9 cellular contexts compared by ENCODE assay signal in genomic region chr19:6531956-6532243, GRCh38. TPM values are rescaled to one million over a fixed set of nuclear protein-coding genes. Genes with fewer than 3 reads are reported as not detected.
DNase-seq lines count a peak whose midpoint lies in the region; ATAC-seq, FAIRE-seq and TF ChIP-seq lines count a peak whose summit lies in the region.
"Had no signal": no experiment of that assay in that cellular context is flagged by ENCODE, and none has a peak within 500 bp of the region (broad histone marks: within the 10 kb centered on the region; RNA-seq: fewer than 3 reads in every experiment).

No MANE protein-coding gene starts in this region.

- TF ChIP-seq CTCF in Peyer's patch (IDR thresholded peaks at IDR 0.05) (no peak), esophagus squamous epithelium (IDR thresholded peaks at IDR 0.05) (no peak), pancreas (IDR thresholded peaks at IDR 0.05) (no peak)

- DNase-seq in T-helper 2 cell treated with Interferon-gamma antibody and Interleukin-4, amounts not matched to agents 5 μg/mL and 100 μg/mL, for 36 hours (ENCODE audit: low spot score): no peak
- no peak for DNase-seq in T-helper 2 cell
- DNase-seq in Peyer's patch: no peak
- no peak for DNase-seq in esophagus squamous epithelium (lab: John Stamatoyannopoulos, UW)
- DNase-seq in NCI-H748 (lab: John Stamatoyannopoulos, UW; ENCODE audit: unreplicated experiment): no peak
- no peak for DNase-seq in pancreas
- DNase-seq: NCI-H2081 had no signal

- H3K4me3 Mint-ChIP-seq in T-helper 2 cell treated with Interferon-gamma antibody and Interleukin-4, amounts not matched to agents 5 μg/mL and 100 μg/mL, for 36 hours: peak overlapping the region; percentile 53

- intact Hi-C loops in esophagus squamous epithelium (cut with DNase I) (no loop called here), pancreas (cut with DNase I) (no loop called here)

- H3K4me3 ChIP-seq in Peyer's patch (peak overlapping the region; percentile 46 to 64 (median 58)), esophagus squamous epithelium (peak overlapping the region; percentile 59 to 76 (median 68)), skin epidermis (peak overlapping the region; percentile 30 to 75 (median 52)), pancreas (no peak overlapping the region)

- H3K27ac ChIP-seq in Peyer's patch: peak overlapping the region in 2 of 4 donors; percentile 74 to 86
- H3K27ac ChIP-seq in esophagus squamous epithelium: no peak overlapping the region
- peak overlapping the region in 3 of 21 experiments; percentile 81 to 90 (median 86) for H3K27ac ChIP-seq in skin epidermis
- no peak overlapping the region for H3K27ac ChIP-seq in pancreas

- H3K36me3 ChIP-seq in Peyer's patch (no peaks in the 10 kb centered on the region), esophagus squamous epithelium (peaks cover 0 to 19% (median 0%) of the 10 kb centered on the region in 3 donors), pancreas (no peaks in the 10 kb centered on the region)

- FAIRE-seq in pancreas (lab: Jason Lieb, UNC): no peak

- peaks cover 41% of the 10 kb centered on the region for H3K27me3 Mint-ChIP-seq in T-helper 2 cell treated with Interferon-gamma antibody and Interleukin-4, amounts not matched to agents 5 μg/mL and 100 μg/mL, for 36 hours (ENCODE audit: low read depth)

- H3K9me3 Mint-ChIP-seq in T-helper 2 cell treated with Interferon-gamma antibody and Interleukin-4, amounts not matched to agents 5 μg/mL and 100 μg/mL, for 36 hours: no peaks in the 10 kb centered on the region

- peaks cover 41% of the 10 kb centered on the region for H3K4me1 Mint-ChIP-seq in T-helper 2 cell treated with Interferon-gamma antibody and Interleukin-4, amounts not matched to agents 5 μg/mL and 100 μg/mL, for 36 hours (ENCODE audit: low read depth)

- peak overlapping the region; percentile 2 for H3K27ac Mint-ChIP-seq in T-helper 2 cell treated with Interferon-gamma antibody and Interleukin-4, amounts not matched to agents 5 μg/mL and 100 μg/mL, for 36 hours

- ATAC-seq in HG03135 (IDR thresholded peaks at IDR 0.05; ENCODE audit: unreplicated experiment) (no peak), pancreas (no peak)

- whole genome bisulfite sequencing in esophagus squamous epithelium, 2 donors: 40 to 51% methylated on average over 5 of the region's 5 CpGs
- WGBS in pancreas, 2 donors: 32 to 54% methylated on average over 5 of the region's 5 CpGs

- no peak for TF ChIP-seq POLR2A in Peyer's patch (IDR thresholded peaks at IDR 0.05)
- TF ChIP-seq POLR2A in esophagus squamous epithelium (IDR thresholded peaks at IDR 0.05): no peak

- peaks cover 6% of the 10 kb centered on the region for H3K36me3 Mint-ChIP-seq in T-helper 2 cell treated with Interferon-gamma antibody and Interleukin-4, amounts not matched to agents 5 μg/mL and 100 μg/mL, for 36 hours (ENCODE audit: low read depth)

- H3K27me3 ChIP-seq in Peyer's patch (peaks cover 0 to 4% of the 10 kb centered on the region in 2 donors), esophagus squamous epithelium (peaks cover 0 to 40% (median 0%) of the 10 kb centered on the region in 4 donors), pancreas (no peaks in the 10 kb centered on the region)

- no peaks in the 10 kb centered on the region for H3K9me3 ChIP-seq in Peyer's patch
- no peaks in the 10 kb centered on the region for H3K9me3 ChIP-seq in esophagus squamous epithelium
- H3K9me3 ChIP-seq in pancreas: no peaks in the 10 kb centered on the region

- H3K4me1 ChIP-seq in Peyer's patch (peaks cover 0 to 26% (median 15%) of the 10 kb centered on the region in 4 donors), esophagus squamous epithelium (peaks cover 18 to 64% (median 23%) of the 10 kb centered on the region in 3 donors), pancreas (peaks cover 0 to 5% (median 0%) of the 10 kb centered on the region in 3 donors)

RNA-seq across cellular contexts. Expression of gene TNFSF9, which starts 1.1 kb away (rescaled TPM):
- total RNA-seq in Peyer's patch (under 1 TPM in 2 of 4 donors, not detected in 2; 0.53 to 0.95 TPM), esophagus squamous epithelium (10 to 100 TPM in 3 of 4 donors, 1 to 10 TPM in 1; 6.3 to 21.6 (median 17.8) TPM), pancreas (1 to 10 TPM in 1 of 6 donors, under 1 TPM in 3, not detected in 2; 0.12 to 1.1 (median 0.20) TPM)
- polyA plus RNA-seq in pancreas: not detected

RNA-seq across cellular contexts. Expression of gene TUBB4A, which starts 29.8 kb away (rescaled TPM):
- total RNA-seq in Peyer's patch: 1 to 10 TPM in 1 of 4 donors, under 1 TPM in 1, not detected in 2; 0.54 to 1.6 TPM
- 1 to 10 TPM in 1 of 4 donors, not detected in 3; 7.8 TPM for total RNA-seq in esophagus squamous epithelium
- 1 to 10 TPM; 1.1 to 5.5 (median 2.7) TPM for total RNA-seq in pancreas
- polyA plus RNA-seq in pancreas: 1 to 10 TPM; 1.3 to 3.5 TPM

RNA-seq across cellular contexts. Expression of gene DENND1C, which starts 50.3 kb away (rescaled TPM):
- total RNA-seq in Peyer's patch (10 to 100 TPM in 1 of 4 donors, 1 to 10 TPM in 3; 4.5 to 25.6 (median 8.2) TPM), esophagus squamous epithelium (1 to 10 TPM in 2 of 4 donors, under 1 TPM in 2; 0.62 to 4.2 (median 1.2) TPM), pancreas (1 to 10 TPM in 3 of 6 donors, under 1 TPM in 3; 0.51 to 3.2 (median 1.1) TPM)
- polyA plus RNA-seq in pancreas: 1 to 10 TPM; 2.1 to 2.8 TPM

RNA-seq across cellular contexts. Expression of gene CD70, which starts 59.0 kb away (rescaled TPM):
- not detected for total RNA-seq in Peyer's patch
- 1 to 10 TPM in 1 of 4 donors, not detected in 3; 4.0 TPM for total RNA-seq in esophagus squamous epithelium
- under 1 TPM in 1 of 6 donors, not detected in 5; 0.16 TPM for total RNA-seq in pancreas
- polyA plus RNA-seq in pancreas: not detected

Comparison
In these comparisons a context has a peak if more than half of its experiments do, and no peak if none do; other contexts are left out.
1. H3K4me3 ChIP-seq: peak in Peyer's patch (4 of 4), esophagus squamous epithelium (4 of 4) and skin epidermis (7 of 7); none in pancreas (0 of 4).